ENCODE assay signal across 9 cellular contexts in genomic region chr17:30376621-30377452, GRCh38. TPM values are rescaled to one million over a fixed set of nuclear protein-coding genes. Genes with fewer than 3 reads are reported as not detected.
DNase-seq lines count a peak whose midpoint lies in the region; ATAC-seq and TF ChIP-seq lines count a peak whose summit lies in the region.
"Had no signal": no experiment of that assay in that cellular context is flagged by ENCODE, and none has a peak within 500 bp of the region (broad histone marks: within the 10 kb centered on the region; RNA-seq: fewer than 3 reads in every experiment).

No MANE protein-coding gene starts in this region.

- intact Hi-C loops in natural killer cell (cut with micrococcal nuclease) (loop anchor here (5.0 kb wide), 2 partner anchors 40 to 85 kb away; partner anchors contain the start of gene BLMH), body of pancreas (cut with DNase I) (no loop called here)

- DNase-seq in natural killer cell treated with Interleukin-12 subunit alpha and Interleukin-12 subunit beta and Interleukin-15 and Interleukin-18, amount 100 ng/mL, for 72 hours (ENCODE audit: low spot score): no peak
- DNase-seq in natural killer cell: no peak
- peak; percentile 29 for DNase-seq in NCI-H460 (ENCODE audit: extremely low read depth, low read depth)
- peak; percentile 18 to 39 (median 34) for DNase-seq in body of pancreas
- DNase-seq in nephron progenitor cell: no peak

- 59 to 65% methylated on average over 12 of the region's 12 CpGs for WGBS in body of pancreas, 2 donors

- H3K27ac ChIP-seq in body of pancreas: peak overlapping the region; percentile 18 to 42 (median 26)

- peaks cover 2 to 7% of the 10 kb centered on the region in 2 donors for H3K27me3 Mint-ChIP-seq in natural killer cell treated with Interleukin-12 subunit alpha and Interleukin-12 subunit beta and Interleukin-15 and Interleukin-18, amount 100 ng/mL, for 72 hours
- peaks cover 0 to 6% of the 10 kb centered on the region in 2 donors for H3K27me3 Mint-ChIP-seq in natural killer cell (ENCODE audit: low read depth in 2 of 2)
- H3K27me3 Mint-ChIP-seq in nephron progenitor cell (ENCODE audit: low read depth, poor library complexity): peaks cover 14% of the 10 kb centered on the region

- no peak for ATAC-seq in natural killer cell treated with Interleukin-12 subunit alpha and Interleukin-12 subunit beta and Interleukin-15 and Interleukin-18, amount 100 ng/mL, for 72 hours
- no peak for ATAC-seq in natural killer cell
- no peak for ATAC-seq in body of pancreas
- ATAC-seq in GM18502 (IDR thresholded peaks at IDR 0.05; ENCODE audit: poor library complexity, unreplicated experiment): no peak
- ATAC-seq in GM21447 (IDR thresholded peaks at IDR 0.05; ENCODE audit: unreplicated experiment): no peak
- no peak for ATAC-seq in esophagus mucosa

- no peaks in the 10 kb centered on the region for H3K9me3 ChIP-seq in body of pancreas

- no peak for TF ChIP-seq POLR2A in body of pancreas (IDR thresholded peaks at IDR 0.05)

- H3K4me1 ChIP-seq in body of pancreas: peaks cover 40% of the 10 kb centered on the region

- H3K9me3 Mint-ChIP-seq in natural killer cell treated with Interleukin-12 subunit alpha and Interleukin-12 subunit beta and Interleukin-15 and Interleukin-18, amount 100 ng/mL, for 72 hours: no peaks in the 10 kb centered on the region
- H3K9me3 Mint-ChIP-seq in natural killer cell (no peaks in the 10 kb centered on the region), nephron progenitor cell (peaks cover 6% of the 10 kb centered on the region)

- peak overlapping the region; percentile 90 to 96 for H3K27ac Mint-ChIP-seq in natural killer cell treated with Interleukin-12 subunit alpha and Interleukin-12 subunit beta and Interleukin-15 and Interleukin-18, amount 100 ng/mL, for 72 hours
- H3K27ac Mint-ChIP-seq in natural killer cell: no peak overlapping the region
- H3K27ac Mint-ChIP-seq in nephron progenitor cell: peak overlapping the region; percentile 84

- no peak for TF ChIP-seq CTCF in natural killer cell (IDR thresholded peaks at IDR 0.05)
- no peak for TF ChIP-seq CTCF in body of pancreas (IDR thresholded peaks at IDR 0.05)
- TF ChIP-seq CTCF in nephron progenitor cell (IDR thresholded peaks at IDR 0.05): no peak

- no peaks in the 10 kb centered on the region for H3K36me3 ChIP-seq in body of pancreas (replicated peaks in 1 of 2; ENCODE audit: insufficient read depth in 1 of 2, low read depth in 2 of 2)

- no peak overlapping the region for H3K4me3 ChIP-seq in body of pancreas

- H3K36me3 Mint-ChIP-seq in natural killer cell treated with Interleukin-12 subunit alpha and Interleukin-12 subunit beta and Interleukin-15 and Interleukin-18, amount 100 ng/mL, for 72 hours: peaks cover 6% of the 10 kb centered on the region
- no peaks in the 10 kb centered on the region for H3K36me3 Mint-ChIP-seq in natural killer cell
- no peaks in the 10 kb centered on the region for H3K36me3 Mint-ChIP-seq in nephron progenitor cell (ENCODE audit: low read depth)

- peaks cover 58 to 63% of the 10 kb centered on the region in 2 donors for H3K4me1 Mint-ChIP-seq in natural killer cell treated with Interleukin-12 subunit alpha and Interleukin-12 subunit beta and Interleukin-15 and Interleukin-18, amount 100 ng/mL, for 72 hours (ENCODE audit: low read depth in 2 of 2)
- H3K4me1 Mint-ChIP-seq in natural killer cell (peaks cover 42 to 51% of the 10 kb centered on the region in 2 donors), nephron progenitor cell (peaks cover 54% of the 10 kb centered on the region)

- H3K27me3 ChIP-seq in body of pancreas: no peaks in the 10 kb centered on the region

- H3K4me3 Mint-ChIP-seq in natural killer cell treated with Interleukin-12 subunit alpha and Interleukin-12 subunit beta and Interleukin-15 and Interleukin-18, amount 100 ng/mL, for 72 hours: peak overlapping the region; percentile 97
- H3K4me3 Mint-ChIP-seq in natural killer cell (no peak overlapping the region), nephron progenitor cell (peak overlapping the region; percentile 85)

RNA-seq across cellular contexts. Expression of gene CPD, which starts 1.9 kb away (rescaled TPM):
- total RNA-seq in natural killer cell treated with Interleukin-12 subunit alpha and Interleukin-12 subunit beta and Interleukin-15 and Interleukin-18, amount 100 ng/mL, for 72 hours: 10 to 100 TPM; 69.7 to 97.7 TPM
- 10 to 100 TPM; 67.3 to 94.5 (median 85.9) TPM for total RNA-seq in natural killer cell
- total RNA-seq in NCI-H460 (2014; rRNA removed; shearing (Covaris generic)): 97.9 and 101 TPM in 2 replicates
- 22.8 and 35.9 TPM in 2 replicates for polyA plus RNA-seq in NCI-H460 (2014; cell fraction: nucleus; rRNA removed)
- 10 to 100 TPM; 30.0 to 68.0 TPM for total RNA-seq in body of pancreas
- 41.7 TPM for total RNA-seq in esophagus mucosa

RNA-seq across cellular contexts. Expression of gene TMIGD1, which starts 43.0 kb away (rescaled TPM):
- not detected for total RNA-seq in natural killer cell treated with Interleukin-12 subunit alpha and Interleukin-12 subunit beta and Interleukin-15 and Interleukin-18, amount 100 ng/mL, for 72 hours
- not detected for total RNA-seq in natural killer cell
- total RNA-seq in NCI-H460 (2014; rRNA removed; shearing (Covaris generic)): not detected in 2 replicates
- polyA plus RNA-seq in NCI-H460 (2014; cell fraction: nucleus; rRNA removed): not detected in 2 replicates
- total RNA-seq in body of pancreas: not detected
- total RNA-seq in esophagus mucosa: not detected
- total RNA-seq: bronchial epithelial cell had no signal

Comparison
In these comparisons a context has a peak if more than half of its experiments do, and no peak if none do; other contexts are left out.
1. H3K27ac Mint-ChIP-seq: peak in natural killer cell treated with Interleukin-12 subunit alpha and Interleukin-12 subunit beta and Interleukin-15 and Interleukin-18, amount 100 ng/mL, for 72 hours (2 of 2) and nephron progenitor cell (single experiment); none in natural killer cell (0 of 2).
2. DNase-seq: peak in NCI-H460 (single experiment) and body of pancreas (4 of 4); none in natural killer cell treated with Interleukin-12 subunit alpha and Interleukin-12 subunit beta and Interleukin-15 and Interleukin-18, amount 100 ng/mL, for 72 hours (single experiment), natural killer cell (single experiment) and nephron progenitor cell (single experiment).